ENCODE assay signal across 10 cellular contexts in the genomic region with DNA sequence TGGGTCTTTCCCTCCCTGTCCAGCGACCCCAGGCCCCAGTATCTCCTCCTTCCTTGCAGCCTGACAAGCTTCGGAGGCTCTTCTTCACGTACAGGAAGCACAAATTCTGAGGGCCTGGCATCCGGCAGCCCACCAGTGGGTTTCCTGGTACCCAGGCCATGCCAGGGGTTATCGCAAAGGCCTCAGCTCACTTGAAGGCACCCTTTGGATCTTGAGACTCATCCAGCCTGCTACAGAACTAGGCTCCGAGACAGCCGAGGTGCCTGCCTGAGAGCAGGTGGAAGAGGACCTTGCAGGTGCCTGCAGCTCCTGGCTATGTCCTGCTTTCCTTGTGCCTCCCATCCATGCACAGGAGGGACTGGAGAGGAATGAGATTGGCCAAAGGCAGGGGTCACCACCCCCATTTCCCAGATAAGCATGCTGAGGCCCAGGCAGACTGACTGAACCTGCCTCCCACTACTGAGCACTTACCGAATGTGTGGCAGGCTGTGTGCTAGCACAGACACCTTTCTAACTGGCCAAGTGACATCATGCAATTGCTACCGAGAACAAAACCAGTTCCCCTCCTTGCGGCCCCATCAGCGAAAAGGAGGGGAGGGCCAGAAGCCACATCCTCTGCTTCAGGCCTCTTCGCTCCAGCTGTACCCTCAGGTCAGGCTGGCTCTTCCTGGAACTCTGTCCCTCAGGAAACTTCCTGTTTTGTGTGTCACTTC. TPM values are rescaled to one million over a fixed set of nuclear protein-coding genes. Genes with fewer than 3 reads are reported as not detected.
DNase-seq lines count a peak whose midpoint lies in the region; ATAC-seq and TF ChIP-seq lines count a peak whose summit lies in the region.
"Had no signal": no experiment of that assay in that cellular context is flagged by ENCODE, and none has a peak within 500 bp of the region (broad histone marks: within the 10 kb centered on the region; RNA-seq: fewer than 3 reads in every experiment).

No MANE protein-coding gene starts in this region.

- DNase-seq in activated CD8-positive, alpha-beta memory T cell treated with anti-CD3 and anti-CD28 coated beads for 1 hour (ENCODE audit: extremely low read depth in 1 of 2, low read depth in 1 of 2), result peak; percentile 4 to 22
- no peak for DNase-seq in mesenchymal stem cell
- DNase-seq in mammary epithelial cell, result no peak
- no peak for DNase-seq in COLO829 (ENCODE audit: low spot score)
- DNase-seq in MCF 10A (ENCODE audit: unreplicated experiment), result no peak
- no peak for DNase-seq in cortex of kidney (lab: John Stamatoyannopoulos, UW)

- no peak for TF ChIP-seq CTCF in mammary epithelial cell (conservative IDR thresholded peaks at IDR 0.05 in 1 of 2, IDR thresholded peaks at IDR 0.05 in 1 of 2; ENCODE audit: extremely low read depth in 1 of 2, insufficient read depth in 1 of 2, low read depth in 1 of 2, low read length in 2 of 2)
- TF ChIP-seq CTCF in MCF 10A (IDR thresholded peaks at IDR 0.05; ENCODE audit: unreplicated experiment), result no peak

- H2BK15ac ChIP-seq in mesenchymal stem cell (ENCODE audit: low read depth, poor library complexity, severe bottlenecking), result no peak overlapping the region

- WGBS in mesenchymal stem cell, result 87% methylated on average over 12 of the region's 12 CpGs
- WGBS in mammary epithelial cell (ENCODE audit: low coverage, missing lambda C conversion rate), result 85% methylated on average over 12 of the region's 12 CpGs

- ATAC-seq in GM19452 (IDR thresholded peaks at IDR 0.05; ENCODE audit: unreplicated experiment) (peak; percentile 81), HG03520 (IDR thresholded peaks at IDR 0.05; ENCODE audit: unreplicated experiment) (peak; percentile 72)

- no peak overlapping the region for H3K27ac Mint-ChIP-seq in MCF 10A (ENCODE audit: low read depth, unreplicated experiment)

- H3K4me2 ChIP-seq in mesenchymal stem cell (ENCODE audit: low read length, poor library complexity, severe bottlenecking) (no peak overlapping the region), mammary epithelial cell (ENCODE audit: insufficient read depth, low read depth, low read length) (no peak overlapping the region)

- H3K4ac ChIP-seq in mesenchymal stem cell (ENCODE audit: low read depth in 1 of 2, low read length in 2 of 2), result no peak overlapping the region

- in situ Hi-C loops in mammary epithelial cell (cut with MboI; ENCODE audit: low sequenced_read_pairs in 2 of 2), result no loop called here

- H3K4me3 Mint-ChIP-seq in MCF 10A (ENCODE audit: unreplicated experiment), result no peak overlapping the region

- intact Hi-C loops in mammary epithelial cell (cut with micrococcal nuclease), result no loop called here
- intact Hi-C loops in MCF 10A (cut with micrococcal nuclease), result no loop called here

- H3K27me3 Mint-ChIP-seq in MCF 10A (ENCODE audit: insufficient read depth, unreplicated experiment), result no peaks in the 10 kb centered on the region

- dilution Hi-C loops in mammary epithelial cell (cut with HindIII; ENCODE audit: low sequenced_read_pairs), result no loop called here

- POLR2A ChIA-PET in MCF 10A (lab: Yijun Ruan, JAX), result no interaction called here

- H3K36me3 ChIP-seq in mesenchymal stem cell (ENCODE audit: control insufficient read depth in 1 of 2, insufficient read depth in 2 of 2, low read depth in 1 of 2, low read length in 2 of 2), result peaks cover 0 to 13% of the 10 kb centered on the region in 2 experiments
- no peaks in the 10 kb centered on the region for H3K36me3 ChIP-seq in mammary epithelial cell (ENCODE audit: insufficient read depth, low read length)
- H3K36me3 ChIP-seq: thyroid gland had no signal

- no peak overlapping the region for H2AK5ac ChIP-seq in mesenchymal stem cell (ENCODE audit: low read length, severe bottlenecking)

- no peak overlapping the region for H2BK5ac ChIP-seq in mesenchymal stem cell (ENCODE audit: low read depth, low read length, poor library complexity, severe bottlenecking)

- no peaks in the 10 kb centered on the region for H3K79me1 ChIP-seq in mesenchymal stem cell (replicated peaks; ENCODE audit: low read length, poor library complexity, severe bottlenecking)

- peak overlapping the region in 1 of 2 experiments; percentile 37 for H3K18ac ChIP-seq in mesenchymal stem cell (ENCODE audit: low read depth in 1 of 2, low read length in 2 of 2)

- H2AFZ ChIP-seq in mesenchymal stem cell (ENCODE audit: low read depth, low read length) (no peak overlapping the region), mammary epithelial cell (ENCODE audit: low read depth, low read length) (no peak overlapping the region)

- H3K4me3 ChIP-seq in mesenchymal stem cell (ENCODE audit: insufficient read depth in 1 of 2, low read depth in 1 of 2, low read length in 2 of 2) (no peak overlapping the region), mammary epithelial cell (replicated peaks in 1 of 3; ENCODE audit: insufficient read depth in 1 of 3, low read depth in 2 of 3, low read length in 3 of 3) (no peak overlapping the region)
- H3K4me3 ChIP-seq: thyroid gland had no signal

- H3K36me3 Mint-ChIP-seq in MCF 10A (ENCODE audit: insufficient read depth, unreplicated experiment), result no peaks in the 10 kb centered on the region

- peak overlapping the region; percentile 28 for H4K8ac ChIP-seq in mesenchymal stem cell (ENCODE audit: low read length)

- H3K4me1 ChIP-seq in mesenchymal stem cell (ENCODE audit: control insufficient read depth, insufficient read depth, low read depth, low read length), result peaks cover 16% of the 10 kb centered on the region
- H3K4me1 ChIP-seq in mammary epithelial cell (ENCODE audit: insufficient read depth, low read length), result no peaks in the 10 kb centered on the region
- H3K4me1 ChIP-seq: thyroid gland had no signal

- H2BK120ac ChIP-seq in mesenchymal stem cell (ENCODE audit: low read depth, low read length), result peak overlapping the region; percentile 6

- no peaks in the 10 kb centered on the region for H3K4me1 Mint-ChIP-seq in MCF 10A (ENCODE audit: insufficient read depth, unreplicated experiment)

- H3K9me3 Mint-ChIP-seq in MCF 10A (ENCODE audit: unreplicated experiment), result no peaks in the 10 kb centered on the region

- H4K91ac ChIP-seq in mesenchymal stem cell (ENCODE audit: low read length), result no peak overlapping the region

- no peak overlapping the region for H3K23ac ChIP-seq in mesenchymal stem cell (ENCODE audit: low read length in 2 of 2)

- CTCF ChIA-PET in mammary epithelial cell (lab: Charles Lee; ENCODE audit: low non-redundant PET) (no interaction called here), MCF 10A (lab: Yijun Ruan, JAX) (interaction anchor here (0.7 to 12.7 kb wide), 5 partner anchors 137 to 179 kb away, joined by 3 to 289 read pairs (median 3); no protein-coding TSS in a partner anchor)

- H3K79me2 ChIP-seq in mammary epithelial cell (ENCODE audit: insufficient read depth, low read length), result no peaks in the 10 kb centered on the region

- H3K27me3 ChIP-seq in mesenchymal stem cell (ENCODE audit: control insufficient read depth in 1 of 2, insufficient read depth in 1 of 2, low read length in 2 of 2), result peaks cover 0 to 14% of the 10 kb centered on the region in 2 experiments
- no peaks in the 10 kb centered on the region for H3K27me3 ChIP-seq in mammary epithelial cell (ENCODE audit: insufficient read depth, low read length)
- H3K27me3 ChIP-seq: thyroid gland had no signal

- H3K27ac ChIP-seq in mesenchymal stem cell (ENCODE audit: low read length, poor library complexity, severe bottlenecking), result no peak overlapping the region
- no peak overlapping the region for H3K27ac ChIP-seq in mammary epithelial cell (ENCODE audit: insufficient read depth, low read depth, low read length)
- H3K27ac ChIP-seq: thyroid gland had no signal

- H3K9me3 ChIP-seq in mesenchymal stem cell (ENCODE audit: control insufficient read depth, low read length) (no peaks in the 10 kb centered on the region), mammary epithelial cell (replicated peaks; ENCODE audit: insufficient read depth, low read length) (no peaks in the 10 kb centered on the region)
- H3K9me3 ChIP-seq: thyroid gland had no signal

- peak overlapping the region in 1 of 2 experiments; percentile 76 for H3K14ac ChIP-seq in mesenchymal stem cell (ENCODE audit: low read length in 2 of 2)

- BruUV-seq in mammary epithelial cell (replicated peaks; lab: Mats Ljungman, UMichigan) (no TSS peak), MCF 10A (replicated peaks; lab: Mats Ljungman, UMichigan) (no TSS peak)

- H4K20me1 ChIP-seq in mammary epithelial cell (ENCODE audit: insufficient read depth, low read length), result no peaks in the 10 kb centered on the region

- no peak overlapping the region for H2BK12ac ChIP-seq in mesenchymal stem cell (ENCODE audit: low read length in 2 of 2)

- H3K9ac ChIP-seq in mesenchymal stem cell (ENCODE audit: low read length) (no peak overlapping the region), mammary epithelial cell (ENCODE audit: insufficient read depth, low read length) (no peak overlapping the region)

RNA-seq across cellular contexts. Expression of a gene that starts 11.2 kb away (rescaled TPM):
- polyA plus RNA-seq in mesenchymal stem cell (2013, experiment 1 of 2), result 0.01 TPM
- 0.01 TPM for polyA plus RNA-seq in mesenchymal stem cell (2013, experiment 2 of 2)
- total RNA-seq in mammary epithelial cell (not detected), MCF 10A (2022) (not detected in 2 replicates)
- polyA plus RNA-seq in mammary epithelial cell, result not detected
- polyA minus RNA-seq in mammary epithelial cell, result not detected
- total RNA-seq: M059J, thyroid gland had no signal

RNA-seq across cellular contexts. Expression of a gene that starts 26.1 kb away (rescaled TPM):
- polyA plus RNA-seq in mesenchymal stem cell (2013, experiment 1 of 2), result 43.1 TPM
- 41.2 TPM for polyA plus RNA-seq in mesenchymal stem cell (2013, experiment 2 of 2)
- 10 to 100 TPM; 15.7 to 24.0 TPM for total RNA-seq in mammary epithelial cell
- 11.8 TPM for polyA plus RNA-seq in mammary epithelial cell
- 10.3 TPM for polyA minus RNA-seq in mammary epithelial cell
- 21.2 and 21.6 TPM in 2 replicates for total RNA-seq in MCF 10A (2022)

RNA-seq across cellular contexts. Expression of a gene that starts 27.7 kb away (rescaled TPM):
- polyA plus RNA-seq in mesenchymal stem cell (2013, experiment 1 of 2), result 23.7 TPM
- polyA plus RNA-seq in mesenchymal stem cell (2013, experiment 2 of 2), result 21.9 TPM
- total RNA-seq in mammary epithelial cell, result 1 to 10 TPM; 5.4 to 6.5 TPM
- 3.9 TPM for polyA plus RNA-seq in mammary epithelial cell
- not detected for polyA minus RNA-seq in mammary epithelial cell
- 0.30 and 0.34 TPM in 2 replicates for total RNA-seq in MCF 10A (2022)

RNA-seq across cellular contexts. Expression of a gene that starts 45.6 kb away (rescaled TPM):
- 17.7 TPM for polyA plus RNA-seq in mesenchymal stem cell (2013, experiment 1 of 2)
- polyA plus RNA-seq in mesenchymal stem cell (2013, experiment 2 of 2), result 19.5 TPM
- total RNA-seq in mammary epithelial cell (100 to 1,000 TPM in 1 of 2 donors, 10 to 100 TPM in 1; 47.8 to 101 TPM), MCF 10A (2022) (100.0 and 106 TPM in 2 replicates)
- 82.3 TPM for polyA plus RNA-seq in mammary epithelial cell
- 178 TPM for polyA minus RNA-seq in mammary epithelial cell

Comparison
In these comparisons a context has a peak if more than half of its experiments do, and no peak if none do; other contexts are left out.
1. DNase-seq: peak in activated CD8-positive, alpha-beta memory T cell treated with anti-CD3 and anti-CD28 coated beads for 1 hour (2 of 2); none in mesenchymal stem cell (single experiment), mammary epithelial cell (single experiment), COLO829 (single experiment), MCF 10A (single experiment) and cortex of kidney (single experiment).